21 cellular contexts compared by ENCODE assay signal in genomic region chr9:70567511-70567910, GRCh38.
A peak's percentile ranks its signal among the peaks of the same experiment; 100 is the strongest.
DNase-seq lines count a peak whose midpoint lies in the region; ATAC-seq, FAIRE-seq and TF ChIP-seq lines count a peak whose summit lies in the region.
"Had no signal": no experiment of that assay in that cellular context is flagged by ENCODE, and none has a peak within 500 bp of the region (broad histone marks: within the 10 kb centered on the region; RNA-seq: fewer than 3 reads in every experiment).

No MANE protein-coding gene starts in this region.

- H3K27me3 ChIP-seq in mucosa of rectum (ENCODE audit: control insufficient read depth in 2 of 2, insufficient read depth in 2 of 2, low read length in 2 of 2) (no peaks in the 10 kb centered on the region), stomach (no peaks in the 10 kb centered on the region)

- H3K36me3 ChIP-seq in mucosa of rectum (ENCODE audit: control insufficient read depth in 2 of 2, insufficient read depth in 2 of 2, low read length in 2 of 2) (no peaks in the 10 kb centered on the region), stomach (no peaks in the 10 kb centered on the region)

- peak overlapping the region; percentile 4 to 57 for H3K27ac ChIP-seq in mucosa of rectum (ENCODE audit: low read depth in 2 of 2, low read length in 2 of 2)
- peak overlapping the region in 3 of 5 donors; percentile 4 to 67 (median 42) for H3K27ac ChIP-seq in stomach

- no peak for ATAC-seq in GM21526 (IDR thresholded peaks at IDR 0.05; ENCODE audit: low FRiP score, unreplicated experiment)
- ATAC-seq: Panc1 had no signal

- H3K9me3 ChIP-seq in mucosa of rectum (ENCODE audit: control insufficient read depth in 2 of 2, low read length in 2 of 2) (no peaks in the 10 kb centered on the region), stomach (no peaks in the 10 kb centered on the region)

- H3K4me3 ChIP-seq in AG09309 (ENCODE audit: control insufficient read depth, low read depth, low read length) (no peak overlapping the region), mucosa of rectum (ENCODE audit: low read length in 2 of 2) (no peak overlapping the region), stomach (no peak overlapping the region)

- intact Hi-C loops in stomach (cut with DNase I; ENCODE audit: low total_unique reads) = no loop called here

- DNase-seq in AG09309 (ENCODE audit: low read depth) (peak; percentile 93), astrocyte of the hippocampus (ENCODE audit: low read depth, low spot score) (peak; percentile 37), stomach (no peak), GM12891 (ENCODE audit: insufficient read length, low spot score) (no peak), NOMO-1 treated with DMSO at 0.1 percent for 48 hours (lab: John Stamatoyannopoulos, UW; ENCODE audit: unreplicated experiment) (no peak)
- DNase-seq: 8988T; DMS53; EL; GF-D8; IMR-90; MV-4-11; NCI-H1105 treated with DMSO at 0.1 percent for 48 hours; NCI-H2029 treated with DMSO at 0.1 percent for 48 hours; NCI-H226; NCI-H774; NK-92 treated with Interleukin-12 subunit alpha and Interleukin-12 subunit beta, amount 100 ng/mL, for 24 hours; SIG-M5 had no signal

- H3K4me1 ChIP-seq in mucosa of rectum (ENCODE audit: control insufficient read depth in 2 of 2, insufficient read depth in 2 of 2, low read length in 2 of 2) (peaks cover 6 to 13% of the 10 kb centered on the region in 2 donors), stomach (peaks cover 0 to 18% (median 0%) of the 10 kb centered on the region in 4 donors)

- WGBS in stomach, 5 donors = 71 to 83% (median 78%) methylated on average over 7 of the region's 7 CpGs

- TF ChIP-seq CTCF in AG09309 (IDR thresholded peaks at IDR 0.05; ENCODE audit: control insufficient read depth, insufficient read depth, low read depth, low read length, missing control alignments) = no peak
- no peak for TF ChIP-seq CTCF in stomach (IDR thresholded peaks at IDR 0.05)

- H3K9ac ChIP-seq in mucosa of rectum (ENCODE audit: low read depth in 1 of 2, low read length in 2 of 2) = no peak overlapping the region

- no peak for TF ChIP-seq EP300 in stomach (IDR thresholded peaks at IDR 0.05)

- no peak for FAIRE-seq in GM12891 (lab: Jason Lieb, UNC)
- FAIRE-seq: GM19239 had no signal

- TF ChIP-seq POLR2A in stomach (IDR thresholded peaks at IDR 0.05) (no peak), GM12891 (IDR thresholded peaks at IDR 0.05; ENCODE audit: low read depth, low read length) (no peak)

TF ChIP-seq in GM12891, 5 proteins besides CTCF, POLR2A, EP300 and RAD21:
- TF ChIP-seq SPI1 (IDR thresholded peaks at IDR 0.05; ENCODE audit: low read depth, low read length) = no peak
- TF ChIP-seq TAF1 (IDR thresholded peaks at IDR 0.05; ENCODE audit: low read depth, low read length) = no peak
- TF ChIP-seq POLR2AphosphoS5 (IDR thresholded peaks at IDR 0.05; ENCODE audit: low read depth, low read length) = no peak
- no peak for TF ChIP-seq POU2F2 (IDR thresholded peaks at IDR 0.05; ENCODE audit: low read depth, low read length)
- no peak for TF ChIP-seq PAX5 (IDR thresholded peaks at IDR 0.05; ENCODE audit: insufficient read depth, low read length, severe bottlenecking)

Comparison
In these comparisons a context has a peak if more than half of its experiments do, and no peak if none do; other contexts are left out.
1. DNase-seq: peak in AG09309 (single experiment) and astrocyte of the hippocampus (single experiment); none in stomach (single experiment), GM12891 (single experiment) and NOMO-1 treated with DMSO at 0.1 percent for 48 hours (single experiment).